Comparison of ENCODE assay signal across 1 cellular context in genomic region chr13:27252467-27252866, GRCh38.
A peak's percentile ranks its signal among the peaks of the same experiment; 100 is the strongest.
TF ChIP-seq lines count a peak whose summit lies in the region.

No MANE protein-coding gene starts in this region.

TF ChIP-seq in HepG2, 621 proteins besides CTCF, POLR2A, EP300 and RAD21:
- TF ChIP-seq AGO2 (optimal IDR thresholded peaks at IDR 0.05; ENCODE audit: low read depth, low read length), result no peak
- TF ChIP-seq RFX5 (IDR thresholded peaks at IDR 0.05; ENCODE audit: low read depth, low read length), result no peak
- peak; percentile 82 for TF ChIP-seq ZNF652 (CRISPR knock-in tag; IDR thresholded peaks at IDR 0.05; ENCODE audit: borderline replicate concordance, low read depth)
- TF ChIP-seq ZMAT3 (CRISPR knock-in tag; conservative IDR thresholded peaks at IDR 0.05), result no peak
- TF ChIP-seq RBFOX2 (IDR thresholded peaks at IDR 0.05; ENCODE audit: low read depth, low read length), result 0 out of 2 replicates have a peak, but pooled peaks have one; percentile 10
- TF ChIP-seq ZSCAN21 (CRISPR knock-in tag; IDR thresholded peaks at IDR 0.05; ENCODE audit: borderline replicate concordance), result no peak
